ENCODE assay signal across 1 cellular context in genomic region chr3:194257916-194258668, GRCh38.
TF ChIP-seq lines count a peak whose summit lies in the region.

No MANE protein-coding gene starts in this region.

TF ChIP-seq in K562, 482 proteins besides CTCF, POLR2A, EP300 and RAD21 (continued from another document and continues in another):
- TF ChIP-seq ZNF277 (CRISPR knock-in tag; IDR thresholded peaks at IDR 0.05; ENCODE audit: borderline replicate concordance) (no peak), GABPB1 (CRISPR knock-in tag; IDR thresholded peaks at IDR 0.05) (no peak), TCF3 (CRISPR knock-in tag; IDR thresholded peaks at IDR 0.05) (no peak), PATZ1 (CRISPR knock-in tag; IDR thresholded peaks at IDR 0.05; ENCODE audit: borderline replicate concordance) (no peak), MAFK (IDR thresholded peaks at IDR 0.05; ENCODE audit: low read length) (no peak), LEF1 (IDR thresholded peaks at IDR 0.05) (0 out of 2 replicates have a peak, but pooled peaks have one; percentile 14), CBFA2T2 (conservative IDR thresholded peaks at IDR 0.05) (no peak), SFPQ (IDR thresholded peaks at IDR 0.05; ENCODE audit: low read depth, low read length) (no peak), PBX2 (CRISPR knock-in tag; IDR thresholded peaks at IDR 0.05; ENCODE audit: low read depth) (no peak), PBX2 (tag; conservative IDR thresholded peaks at IDR 0.05; ENCODE audit: low read depth) (no peak), ZBTB7A (IDR thresholded peaks at IDR 0.05; ENCODE audit: borderline replicate concordance, control insufficient read depth, low read depth, low read length) (no peak), ZNF695 (CRISPR knock-in tag; IDR thresholded peaks at IDR 0.05) (no peak), CHD4 (IDR thresholded peaks at IDR 0.05; ENCODE audit: insufficient read depth, insufficient replicate concordance, low read depth, low read length, poor library complexity, severe bottlenecking) (peak; percentile 79), ZC3H8 (IDR thresholded peaks at IDR 0.05) (no peak), HLTF (IDR thresholded peaks at IDR 0.05) (no peak), CEBPG (CRISPR knock-in tag; IDR thresholded peaks at IDR 0.05) (no peak), CEBPG (tag; conservative IDR thresholded peaks at IDR 0.05 in 1 of 2, IDR thresholded peaks at IDR 0.05 in 1 of 2) (no peak), STAT5A (IDR thresholded peaks at IDR 0.05; ENCODE audit: borderline replicate concordance, low read length) (no peak), CBFA2T3 (IDR thresholded peaks at IDR 0.05) (no peak), CBFB (CRISPR knock-in tag; IDR thresholded peaks at IDR 0.05) (no peak), THRA (IDR thresholded peaks at IDR 0.05) (no peak), PML (IDR thresholded peaks at IDR 0.05; ENCODE audit: low read length) (no peak), CCNT2 (IDR thresholded peaks at IDR 0.05; ENCODE audit: borderline replicate concordance, extremely low read depth, insufficient read length, low read depth, low read length) (no peak), THAP12 (CRISPR knock-in tag; IDR thresholded peaks at IDR 0.05) (no peak), CHAMP1 (IDR thresholded peaks at IDR 0.05) (peak; percentile 65; the same call in 1 of the 2 replicates), RFX1 (IDR thresholded peaks at IDR 0.05) (0 out of 2 replicates have a peak, but pooled peaks have one; percentile 14), NONO (IDR thresholded peaks at IDR 0.05; ENCODE audit: low read depth in 2 of 2, low read length in 1 of 2) (no peak), ETS1 (conservative IDR thresholded peaks at IDR 0.05; ENCODE audit: control insufficient read depth, low read depth, low read length) (no peak), ZNF79 (CRISPR knock-in tag; IDR thresholded peaks at IDR 0.05; ENCODE audit: low read depth) (no peak), TAF1 (IDR thresholded peaks at IDR 0.05; ENCODE audit: control insufficient read depth, extremely low read depth, insufficient read depth, low read length, severe bottlenecking) (no peak), CC2D1A (IDR thresholded peaks at IDR 0.05) (0 out of 2 replicates have a peak, but pooled peaks have one; percentile 15), CBX1 (IDR thresholded peaks at IDR 0.05; ENCODE audit: low read depth) (peak; percentile 69; the same call in 1 of the 2 replicates), NFIC (IDR thresholded peaks at IDR 0.05) (no peak), ZEB2 (IDR thresholded peaks at IDR 0.05) (no peak), ZKSCAN3 (CRISPR knock-in tag; IDR thresholded peaks at IDR 0.05) (no peak), ADNP (tag; IDR thresholded peaks at IDR 0.05) (peak; percentile 94), ARNT (IDR thresholded peaks at IDR 0.05) (peak in 1 of 2 experiments; percentile 24; a peak in 1 of 4 replicates), STAT5B (CRISPR knock-in tag; IDR thresholded peaks at IDR 0.05) (no peak), PHF8 (IDR thresholded peaks at IDR 0.05; ENCODE audit: borderline replicate concordance, low read length) (no peak), HOXB6 (CRISPR knock-in tag; IDR thresholded peaks at IDR 0.05; ENCODE audit: borderline replicate concordance) (no peak), ZNF512 (tag; IDR thresholded peaks at IDR 0.05) (no peak), ZC3H11A (IDR thresholded peaks at IDR 0.05; ENCODE audit: low read depth, low read length) (no peak), RBM14 (IDR thresholded peaks at IDR 0.05; ENCODE audit: borderline replicate concordance, insufficient read depth, low read depth, low read length) (no peak), SNRNP70 (optimal IDR thresholded peaks at IDR 0.05; ENCODE audit: low read depth, low read length) (no peak), ZNF398 (CRISPR knock-in tag; IDR thresholded peaks at IDR 0.05) (no peak), CBX5 (IDR thresholded peaks at IDR 0.05; ENCODE audit: borderline replicate concordance, low read depth) (0 out of 2 replicates have a peak, but pooled peaks have one; percentile 19)
